Comparison of ENCODE assay signal across 27 cellular contexts in the genomic region with DNA sequence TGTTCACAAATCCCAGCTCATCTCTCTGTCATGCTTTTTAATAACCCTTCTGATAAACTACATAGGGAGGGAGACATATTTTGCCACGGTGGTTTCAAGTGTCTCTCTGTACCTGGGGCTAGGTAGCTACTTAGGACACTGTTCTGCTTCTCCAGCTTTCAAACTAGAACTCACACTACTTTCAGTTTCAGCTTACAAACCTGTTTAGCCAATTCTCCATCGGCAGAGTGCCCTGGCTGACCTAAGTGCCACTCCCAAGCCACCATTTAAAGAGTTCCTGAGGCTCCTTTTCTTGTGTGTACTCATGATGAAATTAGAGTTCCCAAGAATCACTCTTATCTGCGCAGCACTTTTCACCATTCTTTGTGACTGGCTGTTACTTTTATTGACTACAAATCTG.
DNase-seq lines count a peak whose midpoint lies in the region; ATAC-seq, FAIRE-seq and TF ChIP-seq lines count a peak whose summit lies in the region.
"Had no signal": no experiment of that assay in that cellular context is flagged by ENCODE, and none has a peak within 500 bp of the region (broad histone marks: within the 10 kb centered on the region; RNA-seq: fewer than 3 reads in every experiment).

No MANE protein-coding gene starts in this region.

- no peak overlapping the region for H2BK120ac ChIP-seq in H1 (replicated peaks; ENCODE audit: low read depth, low read length)

- no peak overlapping the region for H4K8ac ChIP-seq in H1 (ENCODE audit: extremely low read depth, insufficient read depth, low read length)

- no peak for TF ChIP-seq EP300 in H1 (IDR thresholded peaks at IDR 0.05; ENCODE audit: borderline replicate concordance in 1 of 2, low read depth in 2 of 2, low read length in 2 of 2)

- no peak for TF ChIP-seq POLR2A in H1 (IDR thresholded peaks at IDR 0.05; ENCODE audit: control extremely low read depth in 1 of 2, low read depth in 2 of 2, low read length in 2 of 2)

- H3K14ac ChIP-seq in H1 (ENCODE audit: insufficient read length): no peak overlapping the region

- H3K27me3 ChIP-seq in GM23338 (ENCODE audit: insufficient read depth): no peaks in the 10 kb centered on the region
- no peaks in the 10 kb centered on the region for H3K27me3 ChIP-seq in MM.1S (replicated peaks; ENCODE audit: insufficient read depth, low read length)
- H3K27me3 ChIP-seq in H1 (replicated peaks in 1 of 4; ENCODE audit: control insufficient read depth in 3 of 4, extremely low read depth in 1 of 4, insufficient read depth in 3 of 4, low read length in 3 of 4): no peaks in the 10 kb centered on the region
- H3K27me3 ChIP-seq: brain microvascular endothelial cell, right lobe of liver, SJCRH30 had no signal

- H3K18ac ChIP-seq in H1 (ENCODE audit: extremely low read depth, low read length): no peak overlapping the region

- no peak overlapping the region for H2AK5ac ChIP-seq in H1 (ENCODE audit: low read depth, low read length)

- no peak overlapping the region for H3K23ac ChIP-seq in H1 (ENCODE audit: insufficient read length)

- no peak for DNase-seq in GM23338 (ENCODE audit: low spot score)
- DNase-seq in MM.1S: peak; percentile 82
- no peak for DNase-seq in H1 (ENCODE audit: low read depth in 1 of 2, low spot score in 2 of 2)
- peak; percentile 2 for DNase-seq in renal cortical epithelial cell (ENCODE audit: low read depth)
- no peak for DNase-seq in SIG-M5 treated with dmso at 0.1 percent for 504 hours (lab: John Stamatoyannopoulos, UW; ENCODE audit: unreplicated experiment)
- no peak for DNase-seq in Right ventricle myocardium superior
- DNase-seq: activated CD4-positive, alpha-beta T cell treated with anti-CD3 and anti-CD28 coated beads, Interleukin-2, amount 50 U/mL, for 48 hours; activated naive CD4-positive, alpha-beta T cell treated with Interleukin-2 at 50 U/mL for 16 hours; brain microvascular endothelial cell; Caco-2; NCI-H1105 treated with DMSO at 0.1 percent for 48 hours; NCI-H1930; NCI-H226; posterior cingulate gyrus; right lobe of liver; SJCRH30; stimulated activated CD4-positive, alpha-beta T cell treated with anti-CD3 and anti-CD28 coated beads, Interleukin-12 subunit alpha, Interleukin-12 subunit beta, amount 100 ng/mL, for 4 hours; stimulated activated CD4-positive, alpha-beta T cell treated with anti-CD3 and anti-CD28 coated beads, Interleukin-4, amount 100 ng/mL, for 1 hour; substantia nigra had no signal

- H3K56ac ChIP-seq in H1 (replicated peaks; ENCODE audit: insufficient read length, low read depth, low read length): no peak overlapping the region

- ATAC-seq in GM23338 (no peak), GM19467 (IDR thresholded peaks at IDR 0.05; ENCODE audit: unreplicated experiment) (no peak), Right ventricle myocardium superior (ENCODE audit: poor library complexity) (no peak)
- ATAC-seq: activated CD4-positive, CD25-positive, alpha-beta regulatory T cell treated with anti-CD3 and anti-CD28 coated beads, Interleukin-2, amount 50 U/mL, for 24 hours; right lobe of liver; stimulated activated memory B cell treated with anti-CD40 and anti-IgM and Interleukin-4, amounts not matched to agents 10 μg/mL and 1 μg/mL and 100 μg/mL, for 72 hours had no signal

- no peaks in the 10 kb centered on the region for H3K4me1 Mint-ChIP-seq in GM23338
- H3K4me1 Mint-ChIP-seq: memory B cell; stimulated activated memory B cell treated with anti-CD40 and anti-IgM and Interleukin-4, amounts not matched to agents 10 μg/mL and 1 μg/mL and 100 μg/mL, for 72 hours had no signal

- H3K36me3 ChIP-seq in GM23338 (ENCODE audit: insufficient read depth) (no peaks in the 10 kb centered on the region), MM.1S (replicated peaks; ENCODE audit: insufficient read depth, low read length) (no peaks in the 10 kb centered on the region), H1 (ENCODE audit: control insufficient read depth in 2 of 4, insufficient read depth in 4 of 4, low read length in 3 of 4) (no peaks in the 10 kb centered on the region)
- H3K36me3 ChIP-seq: brain microvascular endothelial cell, right lobe of liver, SJCRH30 had no signal

- H4K20me1 ChIP-seq in GM23338 (replicated peaks; ENCODE audit: insufficient read depth) (no peaks in the 10 kb centered on the region), MM.1S (ENCODE audit: insufficient read depth, low read length) (no peaks in the 10 kb centered on the region), H1 (replicated peaks in 1 of 2; ENCODE audit: control insufficient read depth in 1 of 2, insufficient read depth in 2 of 2, low read length in 2 of 2) (no peaks in the 10 kb centered on the region)

- no peak for FAIRE-seq in H1 (lab: Jason Lieb, UNC)
- FAIRE-seq: TTC549, urothelium cell line had no signal

- intact Hi-C loops in Right ventricle myocardium superior (cut with DNase I): no loop called here

- H3K9me2 ChIP-seq in GM23338 (ENCODE audit: insufficient read depth) (no peaks in the 10 kb centered on the region), MM.1S (replicated peaks; ENCODE audit: insufficient read depth, low read length) (no peaks in the 10 kb centered on the region)

- no peaks in the 10 kb centered on the region for H3K79me2 ChIP-seq in GM23338 (replicated peaks; ENCODE audit: insufficient read depth)
- H3K79me2 ChIP-seq in MM.1S (ENCODE audit: low read length): no peaks in the 10 kb centered on the region
- no peaks in the 10 kb centered on the region for H3K79me2 ChIP-seq in H1 (ENCODE audit: control insufficient read depth in 1 of 2, insufficient read depth in 2 of 2, low read length in 2 of 2)

- CTCF ChIA-PET in H1 (lab: Charles Lee; ENCODE audit: partially characterized antibody): interaction anchor here (0.7 to 1.7 kb wide), 2 partner anchors 10 to 51 kb away, joined by 3 to 8 read pairs; no protein-coding TSS in a partner anchor

- H3K4me3 ChIP-seq in GM23338 (no peak overlapping the region), MM.1S (ENCODE audit: low read length) (no peak overlapping the region; the same call in 1 of the 2 replicates), H1 (ENCODE audit: extremely low read depth in 1 of 4, insufficient read depth in 2 of 4, low read depth in 3 of 4, low read length in 4 of 4) (no peak overlapping the region)
- H3K4me3 ChIP-seq: right lobe of liver, SJCRH30 had no signal

- no peaks in the 10 kb centered on the region for H3K9me3 ChIP-seq in MM.1S (replicated peaks; ENCODE audit: insufficient read depth, low read length)
- H3K9me3 ChIP-seq in H1 (ENCODE audit: insufficient read depth in 2 of 2, low read depth in 1 of 2, low read length in 1 of 2): no peaks in the 10 kb centered on the region
- H3K9me3 ChIP-seq: Caco-2, right lobe of liver, SJCRH30 had no signal

- no peak overlapping the region for H3K27ac ChIP-seq in GM23338 (ENCODE audit: low read depth)
- H3K27ac ChIP-seq in MM.1S (ENCODE audit: low read length): peak overlapping the region; percentile 16; the same call in 1 of the 2 replicates
- no peak overlapping the region for H3K27ac ChIP-seq in H1 (ENCODE audit: low read depth, low read length)
- H3K27ac ChIP-seq: brain microvascular endothelial cell, C4-2B, right lobe of liver, SJCRH30 had no signal

- TF ChIP-seq CTCF in GM23338 (conservative IDR thresholded peaks at IDR 0.05; ENCODE audit: low read depth in 2 of 2) (no peak), MM.1S (IDR thresholded peaks at IDR 0.05; ENCODE audit: low read length) (no peak), H1 (IDR thresholded peaks at IDR 0.05; ENCODE audit: control extremely low read depth in 1 of 3, insufficient read depth in 1 of 3, low read depth in 1 of 3, low read length in 3 of 3) (no peak)

- H2BK20ac ChIP-seq in H1 (ENCODE audit: low read length): no peak overlapping the region

- no peaks in the 10 kb centered on the region for H3K27me3 Mint-ChIP-seq in GM23338 (ENCODE audit: insufficient read depth, low read depth, poor library complexity)
- H3K27me3 Mint-ChIP-seq: memory B cell; stimulated activated memory B cell treated with anti-CD40 and anti-IgM and Interleukin-4, amounts not matched to agents 10 μg/mL and 1 μg/mL and 100 μg/mL, for 72 hours had no signal

- no peak overlapping the region for H2BK15ac ChIP-seq in H1 (ENCODE audit: low read length)

- POLR2A ChIA-PET in H1 (lab: Charles Lee; ENCODE audit: partially characterized antibody): no interaction called here

- H4K5ac ChIP-seq in H1 (ENCODE audit: insufficient read length, low read depth, low read length): no peak overlapping the region

- H3K23me2 ChIP-seq in H1 (ENCODE audit: low read depth, low read length): no peaks in the 10 kb centered on the region

- 91% methylated on average over 3 of the region's 3 CpGs; no CpG with 5 or more reads in 1 of the 2 experiments for WGBS in H1 (ENCODE audit: extremely low coverage in 1 of 2, insufficient coverage in 1 of 2, insufficient read length in 1 of 2, insufficient replicate concordance in 2 of 2, low coverage in 1 of 2, low lambda C conversion rate in 2 of 2, missing lambda C conversion rate in 1 of 2), 2 experiments

- no peak overlapping the region for H2BK5ac ChIP-seq in H1 (ENCODE audit: low read depth, low read length)

- no peaks in the 10 kb centered on the region for H3K9me3 Mint-ChIP-seq in GM23338
- H3K9me3 Mint-ChIP-seq: neural crest cell; stimulated activated memory B cell treated with anti-CD40 and anti-IgM and Interleukin-4, amounts not matched to agents 10 μg/mL and 1 μg/mL and 100 μg/mL, for 72 hours had no signal

- H3K36me3 Mint-ChIP-seq in GM23338 (ENCODE audit: low read depth): no peaks in the 10 kb centered on the region
- H3K36me3 Mint-ChIP-seq: memory B cell; stimulated activated memory B cell treated with anti-CD40 and anti-IgM and Interleukin-4, amounts not matched to agents 10 μg/mL and 1 μg/mL and 100 μg/mL, for 72 hours had no signal

- H2AFZ ChIP-seq in GM23338: 0 out of 2 replicates have a peak overlapping the region, but pooled peaks have one; percentile 12
- 0 out of 2 replicates have a peak overlapping the region, but pooled peaks have one; percentile 46 for H2AFZ ChIP-seq in MM.1S (ENCODE audit: low read length)
- peak overlapping the region; percentile 78; the same call in 1 of the 2 replicates for H2AFZ ChIP-seq in H1 (ENCODE audit: low read length)

- no peak overlapping the region for H3K27ac Mint-ChIP-seq in GM23338
- H3K27ac Mint-ChIP-seq: memory B cell; stimulated activated memory B cell treated with anti-CD40 and anti-IgM and Interleukin-4, amounts not matched to agents 10 μg/mL and 1 μg/mL and 100 μg/mL, for 72 hours had no signal

- H3K4me1 ChIP-seq in GM23338 (ENCODE audit: insufficient read depth): no peaks in the 10 kb centered on the region
- peaks cover 11% of the 10 kb centered on the region; the same call in 1 of the 2 replicates for H3K4me1 ChIP-seq in MM.1S (ENCODE audit: low read length)
- no peaks in the 10 kb centered on the region for H3K4me1 ChIP-seq in H1 (replicated peaks in 1 of 4; ENCODE audit: control insufficient read depth in 3 of 4, insufficient read depth in 4 of 4, low read length in 3 of 4)
- H3K4me1 ChIP-seq: Caco-2, right lobe of liver, SJCRH30 had no signal

- H4K91ac ChIP-seq in H1 (replicated peaks; ENCODE audit: insufficient read length, low read length): no peak overlapping the region

- TF ChIP-seq RAD21 in H1 (IDR thresholded peaks at IDR 0.05 in 1 of 2, conservative IDR thresholded peaks at IDR 0.05 in 1 of 2; ENCODE audit: low read depth in 2 of 2, low read length in 2 of 2): no peak

- no peaks in the 10 kb centered on the region for H3K79me1 ChIP-seq in H1 (ENCODE audit: low read depth, low read length)

- H3K9ac ChIP-seq in MM.1S (ENCODE audit: low read length) (no peak overlapping the region), H1 (replicated peaks in 1 of 4; ENCODE audit: extremely low read depth in 1 of 4, low read depth in 3 of 4, low read length in 3 of 4) (no peak overlapping the region)

- H3K4me3 Mint-ChIP-seq in GM23338: no peak overlapping the region
- H3K4me3 Mint-ChIP-seq: memory B cell; neural crest cell; stimulated activated memory B cell treated with anti-CD40 and anti-IgM and Interleukin-4, amounts not matched to agents 10 μg/mL and 1 μg/mL and 100 μg/mL, for 72 hours had no signal

- H3K4me2 ChIP-seq in GM23338 (no peak overlapping the region), MM.1S (ENCODE audit: low read depth, low read length) (peak overlapping the region; percentile 62; the same call in 1 of the 2 replicates), H1 (ENCODE audit: insufficient read depth in 1 of 2, low read depth in 2 of 2, low read length in 2 of 2) (no peak overlapping the region)

- no peaks in the 10 kb centered on the region for H3F3A ChIP-seq in GM23338 (replicated peaks; ENCODE audit: low read depth)
- H3F3A ChIP-seq in MM.1S (ENCODE audit: insufficient read depth, low read length): peaks cover 6% of the 10 kb centered on the region; the same call in 1 of the 2 replicates

- no peak overlapping the region for H3K4ac ChIP-seq in H1 (replicated peaks; ENCODE audit: insufficient read length, low read depth, low read length)

- no peak overlapping the region for H2BK12ac ChIP-seq in H1 (ENCODE audit: low read depth, low read length)

Comparison
In these comparisons a context has a peak if more than half of its experiments do, and no peak if none do; other contexts are left out.
1. DNase-seq: peak in MM.1S (single experiment) and renal cortical epithelial cell (single experiment); none in GM23338 (single experiment), H1 (0 of 2), SIG-M5 treated with dmso at 0.1 percent for 504 hours (single experiment) and Right ventricle myocardium superior (single experiment).
2. H2AFZ ChIP-seq: peak in every context shown above with its lines; median percentile 78 in H1; 46 in MM.1S; 12 in GM23338.